Comparison of ENCODE assay signal across 24 cellular contexts in genomic region chr5:68875351-68875750, GRCh38.
DNase-seq lines count a peak whose midpoint lies in the region; ATAC-seq and TF ChIP-seq lines count a peak whose summit lies in the region.
"Had no signal": no experiment of that assay in that cellular context is flagged by ENCODE, and none has a peak within 500 bp of the region (broad histone marks: within the 10 kb centered on the region; RNA-seq: fewer than 3 reads in every experiment).

No MANE protein-coding gene starts in this region.

- peak; percentile 84 for ATAC-seq in CD8-positive, alpha-beta T cell
- peak; percentile 74 to 93 (median 90) for ATAC-seq in T-cell (replicated peaks in 1 of 4)
- ATAC-seq in GM18870 (IDR thresholded peaks at IDR 0.05; ENCODE audit: unreplicated experiment): no peak
- no peak for ATAC-seq in HG02870 (IDR thresholded peaks at IDR 0.05; ENCODE audit: unreplicated experiment)
- ATAC-seq: Panc1; stimulated activated naive B cell treated with anti-CD40 and anti-IgM and Interleukin-4, amounts not matched to agents 10 μg/mL and 1 μg/mL and 100 μg/mL, for 72 hours had no signal

- POLR2A ChIA-PET in CD8-positive, alpha-beta T cell (lab: Charles Lee): interaction anchor here (0.9 to 1.1 kb wide), 2 partner anchors 9 to 19 kb away, joined by 3 read pairs; no protein-coding TSS in a partner anchor
- POLR2A ChIA-PET in T-cell (lab: Charles Lee): no interaction called here

- no peak for TF ChIP-seq CTCF in CD8-positive, alpha-beta T cell (IDR thresholded peaks at IDR 0.05)

- no peaks in the 10 kb centered on the region for H3K9me3 Mint-ChIP-seq in CD8-positive, alpha-beta T cell
- H3K9me3 Mint-ChIP-seq in T-cell: no peaks in the 10 kb centered on the region
- no peaks in the 10 kb centered on the region for H3K9me3 Mint-ChIP-seq in activated naive CD8-positive, alpha-beta T cell treated with anti-CD3 and anti-CD28 coated beads for 36 hours
- H3K9me3 Mint-ChIP-seq: stimulated activated naive B cell treated with anti-CD40 and anti-IgM and Interleukin-4, amounts not matched to agents 10 μg/mL and 1 μg/mL and 100 μg/mL, for 72 hours had no signal

- H3K36me3 Mint-ChIP-seq in CD8-positive, alpha-beta T cell: no peaks in the 10 kb centered on the region
- H3K36me3 Mint-ChIP-seq in T-cell: no peaks in the 10 kb centered on the region
- H3K36me3 Mint-ChIP-seq in activated naive CD8-positive, alpha-beta T cell treated with anti-CD3 and anti-CD28 coated beads for 36 hours: no peaks in the 10 kb centered on the region
- H3K36me3 Mint-ChIP-seq: stimulated activated naive B cell treated with anti-CD40 and anti-IgM and Interleukin-4, amounts not matched to agents 10 μg/mL and 1 μg/mL and 100 μg/mL, for 72 hours had no signal

- H3K4me3 ChIP-seq in CD8-positive, alpha-beta T cell (ENCODE audit: low read depth, low read length): no peak overlapping the region
- H3K4me3 ChIP-seq: BLaER1 treated with 17β-estradiol and CSF1 and Interleukin-3, amounts not matched to agents 10 nM and 100 nM; esophagus squamous epithelium; thoracic aorta; vagina had no signal

- DNase-seq in activated effector memory CD4-positive, alpha-beta T cell treated with Interleukin-2 at 50 U/mL for 16 hours: peak; percentile 4
- no peak for DNase-seq in activated effector memory CD4-positive, alpha-beta T cell treated with anti-CD3 and anti-CD28 coated beads, Interleukin-2, amount 50 U/mL, for 16 hours
- peak; percentile 11 to 73 (median 47) for DNase-seq in CD8-positive, alpha-beta T cell
- DNase-seq in T-cell: peak; percentile 14 to 74 (median 44)
- DNase-seq in activated naive CD8-positive, alpha-beta T cell treated with anti-CD3 and anti-CD28 coated beads for 36 hours: peak; percentile 9
- no peak for DNase-seq in posterior cingulate gyrus
- DNase-seq: cortex of kidney; endodermal cell; esophagus squamous epithelium; H7; mesenchymal stem cell; NCI-H1694; NCI-H2171; NCI-H510A treated with DMSO at 0.1 percent for 48 hours; NK-92 treated with Interleukin-12 subunit alpha and Interleukin-12 subunit beta, amount 100 ng/mL, for 24 hours; SHP77 treated with DMSO at 0.1 percent for 48 hours; stimulated activated naive B cell treated with anti-CD40 and anti-IgM and Interleukin-4, amounts not matched to agents 10 μg/mL and 1 μg/mL and 100 μg/mL, for 72 hours had no signal

- H3K27me3 Mint-ChIP-seq in CD8-positive, alpha-beta T cell (ENCODE audit: low read depth): peaks cover 1% of the 10 kb centered on the region
- no peaks in the 10 kb centered on the region for H3K27me3 Mint-ChIP-seq in T-cell
- no peaks in the 10 kb centered on the region for H3K27me3 Mint-ChIP-seq in activated naive CD8-positive, alpha-beta T cell treated with anti-CD3 and anti-CD28 coated beads for 36 hours
- H3K27me3 Mint-ChIP-seq: stimulated activated naive B cell treated with anti-CD40 and anti-IgM and Interleukin-4, amounts not matched to agents 10 μg/mL and 1 μg/mL and 100 μg/mL, for 72 hours had no signal

- no peaks in the 10 kb centered on the region for H3K36me3 ChIP-seq in CD8-positive, alpha-beta T cell (ENCODE audit: insufficient read depth, low read length)
- H3K36me3 ChIP-seq: BLaER1 treated with 17β-estradiol and CSF1 and Interleukin-3, amounts not matched to agents 10 nM and 100 nM; esophagus squamous epithelium; thoracic aorta; vagina had no signal

- intact Hi-C loops in CD8-positive, alpha-beta T cell (cut with DNase I, micrococcal nuclease): no loop called here
- intact Hi-C loops in posterior cingulate gyrus (cut with DNase I): no loop called here

- no peak overlapping the region for H3K4me3 Mint-ChIP-seq in CD8-positive, alpha-beta T cell
- peak overlapping the region in 1 of 3 donors; percentile 10 for H3K4me3 Mint-ChIP-seq in T-cell
- no peak overlapping the region for H3K4me3 Mint-ChIP-seq in activated naive CD8-positive, alpha-beta T cell treated with anti-CD3 and anti-CD28 coated beads for 36 hours
- H3K4me3 Mint-ChIP-seq: endodermal cell; stimulated activated naive B cell treated with anti-CD40 and anti-IgM and Interleukin-4, amounts not matched to agents 10 μg/mL and 1 μg/mL and 100 μg/mL, for 72 hours had no signal

- CTCF ChIA-PET in CD8-positive, alpha-beta T cell (lab: Charles Lee): interaction anchor here (0.7 kb wide), 1 partner anchor 9 kb away, joined by 5 read pairs; no protein-coding TSS in a partner anchor
- CTCF ChIA-PET in T-cell (lab: Charles Lee): interaction anchor here in 1 of 2 donors (0.6 kb wide), 1 partner anchor 1489 kb away, joined by 3 read pairs; no protein-coding TSS in a partner anchor

- no peak overlapping the region for H3K27ac ChIP-seq in CD8-positive, alpha-beta T cell (ENCODE audit: low read depth, low read length)
- H3K27ac ChIP-seq: BLaER1 treated with 17β-estradiol and CSF1 and Interleukin-3, amounts not matched to agents 10 nM and 100 nM; esophagus squamous epithelium; KMS-11; thoracic aorta; vagina had no signal

- peaks cover 16% of the 10 kb centered on the region for H3K4me1 Mint-ChIP-seq in CD8-positive, alpha-beta T cell (ENCODE audit: low read depth)
- H3K4me1 Mint-ChIP-seq in T-cell: peaks cover 14 to 16% (median 15%) of the 10 kb centered on the region in 3 donors
- H3K4me1 Mint-ChIP-seq in activated naive CD8-positive, alpha-beta T cell treated with anti-CD3 and anti-CD28 coated beads for 36 hours: peaks cover 12% of the 10 kb centered on the region
- H3K4me1 Mint-ChIP-seq: stimulated activated naive B cell treated with anti-CD40 and anti-IgM and Interleukin-4, amounts not matched to agents 10 μg/mL and 1 μg/mL and 100 μg/mL, for 72 hours had no signal

- H3K4me1 ChIP-seq in CD8-positive, alpha-beta T cell (ENCODE audit: insufficient read depth, low read length): peaks cover 15% of the 10 kb centered on the region
- H3K4me1 ChIP-seq: BLaER1 treated with 17β-estradiol and CSF1 and Interleukin-3, amounts not matched to agents 10 nM and 100 nM; esophagus squamous epithelium; vagina had no signal

- no peaks in the 10 kb centered on the region for H3K9me3 ChIP-seq in CD8-positive, alpha-beta T cell (ENCODE audit: low read length)
- H3K9me3 ChIP-seq: BLaER1 treated with 17β-estradiol and CSF1 and Interleukin-3, amounts not matched to agents 10 nM and 100 nM; esophagus squamous epithelium; thoracic aorta; vagina had no signal

- peak overlapping the region; percentile 76 for H3K27ac Mint-ChIP-seq in CD8-positive, alpha-beta T cell
- peak overlapping the region; percentile 63 to 75 for H3K27ac Mint-ChIP-seq in T-cell
- no peak overlapping the region for H3K27ac Mint-ChIP-seq in activated naive CD8-positive, alpha-beta T cell treated with anti-CD3 and anti-CD28 coated beads for 36 hours
- H3K27ac Mint-ChIP-seq: endodermal cell; stimulated activated naive B cell treated with anti-CD40 and anti-IgM and Interleukin-4, amounts not matched to agents 10 μg/mL and 1 μg/mL and 100 μg/mL, for 72 hours had no signal

- H3K27me3 ChIP-seq in CD8-positive, alpha-beta T cell (ENCODE audit: insufficient read depth, low read length): no peaks in the 10 kb centered on the region
- H3K27me3 ChIP-seq: BLaER1 treated with 17β-estradiol and CSF1 and Interleukin-3, amounts not matched to agents 10 nM and 100 nM; esophagus squamous epithelium; vagina had no signal

Comparison
In these comparisons a context has a peak if more than half of its experiments do, and no peak if none do; other contexts are left out.
1. DNase-seq: peak in activated effector memory CD4-positive, alpha-beta T cell treated with Interleukin-2 at 50 U/mL for 16 hours (single experiment), CD8-positive, alpha-beta T cell (7 of 7), T-cell (34 of 34) and activated naive CD8-positive, alpha-beta T cell treated with anti-CD3 and anti-CD28 coated beads for 36 hours (single experiment); none in activated effector memory CD4-positive, alpha-beta T cell treated with anti-CD3 and anti-CD28 coated beads, Interleukin-2, amount 50 U/mL, for 16 hours (single experiment) and posterior cingulate gyrus (0 of 10).
2. ATAC-seq: peak in CD8-positive, alpha-beta T cell (single experiment) and T-cell (4 of 4); none in GM18870 (single experiment) and HG02870 (single experiment).